8 cellular contexts compared by ENCODE assay signal in the genomic region with DNA sequence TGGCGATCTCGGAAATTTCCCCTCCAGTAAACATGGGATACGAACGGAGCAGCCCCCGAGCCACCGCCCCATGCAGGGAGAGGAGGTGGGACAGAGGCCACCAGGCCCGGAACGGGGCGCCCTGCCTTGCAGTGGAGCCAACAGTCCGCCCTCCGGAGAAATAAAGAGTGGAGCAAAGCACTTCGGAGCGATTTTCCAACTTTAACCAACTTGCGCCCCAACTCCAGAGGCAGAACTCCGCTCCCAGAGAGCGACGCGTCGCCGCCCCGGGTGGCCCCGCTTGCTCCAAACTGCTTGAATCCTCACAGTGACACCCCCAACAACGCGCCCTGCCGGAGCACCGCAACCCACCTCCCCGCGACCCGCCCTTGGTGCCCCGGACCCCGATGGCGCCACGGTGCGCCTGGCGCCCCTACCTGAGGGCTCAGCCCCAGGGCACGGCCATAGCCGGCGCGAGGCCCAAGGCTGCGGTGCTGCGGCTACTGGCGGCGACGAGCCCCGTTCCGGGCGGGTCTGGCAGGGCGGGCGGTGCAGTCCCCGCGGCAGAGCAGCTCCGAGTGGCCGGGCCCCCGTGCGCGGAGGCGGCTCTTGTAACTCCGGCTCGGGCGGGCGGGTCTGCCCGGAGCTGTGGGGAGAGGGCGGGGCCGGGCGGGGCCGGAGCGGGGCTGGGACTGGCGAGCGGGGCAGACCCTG. TPM values are rescaled to one million over a fixed set of nuclear protein-coding genes. Genes with fewer than 3 reads are reported as not detected.
A peak's percentile ranks its signal among the peaks of the same experiment; 100 is the strongest.
DNase-seq lines count a peak whose midpoint lies in the region; ATAC-seq and TF ChIP-seq lines count a peak whose summit lies in the region.

A gene with protein sequence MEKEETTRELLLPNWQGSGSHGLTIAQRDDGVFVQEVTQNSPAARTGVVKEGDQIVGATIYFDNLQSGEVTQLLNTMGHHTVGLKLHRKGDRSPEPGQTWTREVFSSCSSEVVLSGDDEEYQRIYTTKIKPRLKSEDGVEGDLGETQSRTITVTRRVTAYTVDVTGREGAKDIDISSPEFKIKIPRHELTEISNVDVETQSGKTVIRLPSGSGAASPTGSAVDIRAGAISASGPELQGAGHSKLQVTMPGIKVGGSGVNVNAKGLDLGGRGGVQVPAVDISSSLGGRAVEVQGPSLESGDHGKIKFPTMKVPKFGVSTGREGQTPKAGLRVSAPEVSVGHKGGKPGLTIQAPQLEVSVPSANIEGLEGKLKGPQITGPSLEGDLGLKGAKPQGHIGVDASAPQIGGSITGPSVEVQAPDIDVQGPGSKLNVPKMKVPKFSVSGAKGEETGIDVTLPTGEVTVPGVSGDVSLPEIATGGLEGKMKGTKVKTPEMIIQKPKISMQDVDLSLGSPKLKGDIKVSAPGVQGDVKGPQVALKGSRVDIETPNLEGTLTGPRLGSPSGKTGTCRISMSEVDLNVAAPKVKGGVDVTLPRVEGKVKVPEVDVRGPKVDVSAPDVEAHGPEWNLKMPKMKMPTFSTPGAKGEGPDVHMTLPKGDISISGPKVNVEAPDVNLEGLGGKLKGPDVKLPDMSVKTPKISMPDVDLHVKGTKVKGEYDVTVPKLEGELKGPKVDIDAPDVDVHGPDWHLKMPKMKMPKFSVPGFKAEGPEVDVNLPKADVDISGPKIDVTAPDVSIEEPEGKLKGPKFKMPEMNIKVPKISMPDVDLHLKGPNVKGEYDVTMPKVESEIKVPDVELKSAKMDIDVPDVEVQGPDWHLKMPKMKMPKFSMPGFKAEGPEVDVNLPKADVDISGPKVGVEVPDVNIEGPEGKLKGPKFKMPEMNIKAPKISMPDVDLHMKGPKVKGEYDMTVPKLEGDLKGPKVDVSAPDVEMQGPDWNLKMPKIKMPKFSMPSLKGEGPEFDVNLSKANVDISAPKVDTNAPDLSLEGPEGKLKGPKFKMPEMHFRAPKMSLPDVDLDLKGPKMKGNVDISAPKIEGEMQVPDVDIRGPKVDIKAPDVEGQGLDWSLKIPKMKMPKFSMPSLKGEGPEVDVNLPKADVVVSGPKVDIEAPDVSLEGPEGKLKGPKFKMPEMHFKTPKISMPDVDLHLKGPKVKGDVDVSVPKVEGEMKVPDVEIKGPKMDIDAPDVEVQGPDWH (N-terminal part only) (minus strand): TSS at position 563 of the 693 bp plus-strand sequence. CDS start 10,708 bp downstream, outside the sequence.

- H3K9me3 ChIP-seq in breast epithelium (no peaks in the 10 kb centered on the region), iPS-18c (ENCODE audit: control insufficient read depth, insufficient read depth, low read length) (peaks cover 2% of the 10 kb centered on the region), skeletal muscle satellite cell (replicated peaks; ENCODE audit: low read length) (no peaks in the 10 kb centered on the region)

- H3K36me3 ChIP-seq in breast epithelium (no peaks in the 10 kb centered on the region), skeletal muscle satellite cell (ENCODE audit: insufficient read depth, low read length) (peaks cover 30% of the 10 kb centered on the region)

- H3K27me3 ChIP-seq in HL-60 (ENCODE audit: insufficient read depth, poor library complexity, severe bottlenecking) (no peaks in the 10 kb centered on the region), breast epithelium (no peaks in the 10 kb centered on the region), skeletal muscle satellite cell (ENCODE audit: control insufficient read depth, insufficient read depth, low read length) (no peaks in the 10 kb centered on the region)

- no peak for TF ChIP-seq POLR2A in breast epithelium (IDR thresholded peaks at IDR 0.05)

- H3K9ac ChIP-seq in skeletal muscle satellite cell (ENCODE audit: low read depth, low read length) = peak within 1 kb of the TSS; percentile 95

- no peak for ATAC-seq in GM18861 (IDR thresholded peaks at IDR 0.05; ENCODE audit: unreplicated experiment)

- DNase-seq in D341Med (ENCODE audit: low spot score) = peak; percentile 77
- peak; percentile 71 to 73 for DNase-seq in HL-60 (ENCODE audit: low read depth in 1 of 2, low spot score in 1 of 2)
- DNase-seq in T-helper 9 cell = peak; percentile 62
- DNase-seq in breast epithelium (ENCODE audit: low spot score in 2 of 2) = peak; percentile 89 to 93
- DNase-seq in AML-193 (lab: John Stamatoyannopoulos, UW) = no peak

- H3K4me1 ChIP-seq in breast epithelium (peaks cover 13 to 32% of the 10 kb centered on the region in 2 donors), skeletal muscle satellite cell (ENCODE audit: control insufficient read depth, insufficient read depth, low read length) (peaks cover 37% of the 10 kb centered on the region)

- TF ChIP-seq CTCF in HL-60 (IDR thresholded peaks at IDR 0.05; ENCODE audit: insufficient read depth, low read length) = no peak
- TF ChIP-seq CTCF in breast epithelium (IDR thresholded peaks at IDR 0.05) = peak in 1 of 3 donors; percentile 5

- intact Hi-C loops in breast epithelium (cut with DNase I; ENCODE audit: low total_unique reads) = loop anchor here (10.0 kb wide), 1 partner anchor 122 kb away; no protein-coding TSS in a partner anchor

- H3K27ac ChIP-seq in HL-60 (replicated peaks) (peak within 1 kb of the TSS; percentile 62), breast epithelium (peak within 1 kb of the TSS; percentile 96 to 99)

- H3K4me2 ChIP-seq in skeletal muscle satellite cell (ENCODE audit: low read length) = peak within 1 kb of the TSS; percentile 96

- H3K4me3 ChIP-seq in HL-60 (replicated peaks; ENCODE audit: insufficient read depth, low read length) (peak within 1 kb of the TSS; percentile 65), breast epithelium (peak within 1 kb of the TSS; percentile 98 to 100 (median 98)), iPS-18c (ENCODE audit: insufficient read depth, low read depth, low read length) (peak within 1 kb of the TSS; percentile 84), skeletal muscle satellite cell (ENCODE audit: low read length) (peak within 1 kb of the TSS; percentile 97)

RNA-seq across cellular contexts. Expression of the gene that starts here (rescaled TPM):
- total RNA-seq in breast epithelium = 1,000 to 10,000 TPM in 2 of 3 donors, 100 to 1,000 TPM in 1; 636 to 1,393 (median 1,040) TPM
- 722 and 788 TPM in 2 replicates for total RNA-seq in skeletal muscle satellite cell (2012; rRNA removed)

Comparison
In these comparisons a context has a peak if more than half of its experiments do, and no peak if none do; other contexts are left out.
1. DNase-seq: peak in D341Med (single experiment), HL-60 (2 of 2), T-helper 9 cell (single experiment) and breast epithelium (2 of 2); none in AML-193 (0 of 2).
2. Peak in every context shown above with its lines, with median percentiles within 50 percentile points of each other: H3K4me3 ChIP-seq.